In the genomic region with DNA sequence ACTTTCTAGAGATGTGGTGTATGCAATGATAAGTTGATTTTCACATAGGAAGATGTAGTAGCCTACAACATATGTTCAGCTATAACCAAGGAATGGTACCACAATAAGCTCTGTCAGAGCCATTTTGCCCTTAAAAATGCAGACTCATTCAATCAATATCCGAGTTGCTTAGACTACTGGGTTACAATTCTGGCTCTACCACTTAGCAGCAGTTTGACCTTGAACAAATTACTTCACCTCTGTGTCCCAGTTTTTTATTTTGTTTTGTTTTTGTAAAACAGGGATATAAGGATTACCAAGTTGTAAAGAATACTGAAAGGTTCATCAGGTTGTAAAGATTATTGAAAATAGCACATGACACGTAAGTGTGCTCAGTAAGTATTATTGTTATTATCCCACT, we compare ENCODE assay signal across 26 cellular contexts. TPM values are rescaled to one million over a fixed set of nuclear protein-coding genes. Genes with fewer than 3 reads are reported as not detected.
DNase-seq lines count a peak whose midpoint lies in the region; ATAC-seq, FAIRE-seq and TF ChIP-seq lines count a peak whose summit lies in the region.
"Had no signal": no experiment of that assay in that cellular context is flagged by ENCODE, and none has a peak within 500 bp of the region (broad histone marks: within the 10 kb centered on the region; RNA-seq: fewer than 3 reads in every experiment).

No MANE protein-coding gene starts in this region.

- peaks cover 28% of the 10 kb centered on the region; the same call in 2 of the 3 replicates for H3K4me1 ChIP-seq in A549

- FAIRE-seq in A549 (lab: Jason Lieb, UNC) (no peak), GM18507 (lab: Jason Lieb, UNC) (peak; percentile 39)

- no peaks in the 10 kb centered on the region for H3K9me3 ChIP-seq in A549
- H3K9me3 ChIP-seq in T-helper 17 cell (ENCODE audit: control insufficient read depth, low read length, poor library complexity, severe bottlenecking) = no peaks in the 10 kb centered on the region
- H3K9me3 ChIP-seq: heart right ventricle had no signal

- H3K27ac ChIP-seq in A549 = no peak overlapping the region
- H3K27ac ChIP-seq in layer of hippocampus (ENCODE audit: low read depth, low read length) = peak overlapping the region; percentile 18
- H3K27ac ChIP-seq: heart right ventricle, RWPE1, SK-N-MC, WERI-Rb-1 had no signal

- TF ChIP-seq CTCF in A549 (IDR thresholded peaks at IDR 0.05) = no peak

- peaks cover 4% of the 10 kb centered on the region for H3K36me3 Mint-ChIP-seq in T-helper 17 cell (ENCODE audit: low read depth)

- CTCF ChIA-PET in A549 (lab: Yijun Ruan, JAX) = no interaction called here

- no peak for ATAC-seq in A549
- ATAC-seq in T-helper 17 cell = no peak
- no peak for ATAC-seq in HG03520 (IDR thresholded peaks at IDR 0.05; ENCODE audit: unreplicated experiment)
- ATAC-seq in GM18873 (IDR thresholded peaks at IDR 0.05; ENCODE audit: low FRiP score, unreplicated experiment) = no peak
- ATAC-seq: activated naive CD8-positive, alpha-beta T cell treated with anti-CD3 and anti-CD28 coated beads, Interleukin-2, amount 50 U/mL, for 24 hours; heart right ventricle had no signal

- TF ChIP-seq POLR2A in A549 (IDR thresholded peaks at IDR 0.05; ENCODE audit: low read length) = no peak

- no peak overlapping the region for H3K4me3 ChIP-seq in A549
- H3K4me3 ChIP-seq: heart right ventricle, SK-N-MC had no signal

- TF ChIP-seq RAD21 in A549 (conservative IDR thresholded peaks at IDR 0.05 in 1 of 2, IDR thresholded peaks at IDR 0.05 in 1 of 2) = no peak

- H3K4me2 ChIP-seq in A549 = 0 out of 3 replicates have a peak overlapping the region, but pooled peaks have one; percentile 16

- DNase-seq in A549 (ENCODE audit: low read depth in 1 of 2, low spot score in 1 of 2) (no peak), GM18507 (ENCODE audit: extremely low spot score, insufficient read length, low read depth) (no peak), T-helper 17 cell (no peak), NCI-H748 (lab: John Stamatoyannopoulos, UW; ENCODE audit: unreplicated experiment) (no peak)
- no peak for DNase-seq in activated CD8-positive, alpha-beta memory T cell treated with anti-CD3 and anti-CD28 coated beads, Interleukin-2, amount 50 U/mL, for 48 hours
- DNase-seq: activated CD4-positive, alpha-beta T cell treated with anti-CD3 and anti-CD28 coated beads, Interleukin-2, amount 50 U/mL, for 1 hour; activated CD8-positive, alpha-beta memory T cell treated with anti-CD3 and anti-CD28 coated beads, Interleukin-2, amount 50 U/mL, for 4 hours; activated gamma-delta T cell; activated naive CD8-positive, alpha-beta T cell treated with anti-CD3 and anti-CD28 coated beads, Interleukin-2, amount 50 U/mL, for 24 hours; C1 segment of cervical spinal cord; cerebellar nuclear complex; effector CD4-positive, alpha-beta T cell; erythroblast; heart right ventricle; KG1; naive B cell; NCI-H146; NCI-H510A treated with DMSO at 0.1 percent for 48 hours; occipital lobe; WERI-Rb-1 had no signal

- peaks cover 55% of the 10 kb centered on the region for H3K4me1 Mint-ChIP-seq in T-helper 17 cell

- H3K27me3 Mint-ChIP-seq in T-helper 17 cell = no peaks in the 10 kb centered on the region
- H3K27me3 Mint-ChIP-seq: activated naive CD8-positive, alpha-beta T cell treated with anti-CD3 and anti-CD28 coated beads, Interleukin-2, amount 50 U/mL, for 24 hours; naive B cell had no signal

- WGBS in A549 (ENCODE audit: missing lambda C conversion rate) = 61% methylated on average over 2 of the region's 2 CpGs

- POLR2A ChIA-PET in A549 (lab: Yijun Ruan, JAX) = no interaction called here

- TF ChIP-seq EP300 in A549 (IDR thresholded peaks at IDR 0.05) = no peak

- no peaks in the 10 kb centered on the region for H3K27me3 ChIP-seq in layer of hippocampus (ENCODE audit: control insufficient read depth, insufficient read depth, low read length)
- H3K27me3 ChIP-seq: heart right ventricle had no signal

- peak overlapping the region; percentile 34 for H3K27ac Mint-ChIP-seq in T-helper 17 cell
- H3K27ac Mint-ChIP-seq: activated naive CD8-positive, alpha-beta T cell treated with anti-CD3 and anti-CD28 coated beads, Interleukin-2, amount 50 U/mL, for 24 hours; T-helper 2 cell treated with Interferon-gamma antibody and Interleukin-4, amounts not matched to agents 5 μg/mL and 100 μg/mL, for 36 hours had no signal

- H3K4me3 Mint-ChIP-seq in T-helper 17 cell = no peak overlapping the region
- H3K4me3 Mint-ChIP-seq: activated naive CD8-positive, alpha-beta T cell treated with anti-CD3 and anti-CD28 coated beads, Interleukin-2, amount 50 U/mL, for 24 hours; T-helper 2 cell treated with Interferon-gamma antibody and Interleukin-4, amounts not matched to agents 5 μg/mL and 100 μg/mL, for 36 hours had no signal

TF ChIP-seq in A549, 52 proteins besides CTCF, POLR2A, EP300 and RAD21:
- TF ChIP-seq HOXA7 (CRISPR knock-in tag; IDR thresholded peaks at IDR 0.05) (no peak), CBX8 (IDR thresholded peaks at IDR 0.05) (no peak), NR3C1 (IDR thresholded peaks at IDR 0.05) (no peak), KDM5A (IDR thresholded peaks at IDR 0.05) (no peak), KDM1A (IDR thresholded peaks at IDR 0.05; ENCODE audit: low read depth) (no peak), RARB (CRISPR knock-in tag; IDR thresholded peaks at IDR 0.05) (no peak), FOSB (CRISPR knock-in tag; IDR thresholded peaks at IDR 0.05) (no peak), GATA3 (IDR thresholded peaks at IDR 0.05; ENCODE audit: borderline replicate concordance) (no peak), RCOR1 (IDR thresholded peaks at IDR 0.05; ENCODE audit: low read depth, low read length) (no peak), EHMT2 (IDR thresholded peaks at IDR 0.05; ENCODE audit: low read depth) (no peak), HEYL (CRISPR knock-in tag; IDR thresholded peaks at IDR 0.05) (no peak), HOXB5 (CRISPR knock-in tag; IDR thresholded peaks at IDR 0.05) (no peak), CHD2 (IDR thresholded peaks at IDR 0.05; ENCODE audit: low read length, partially characterized antibody) (no peak), RNF2 (IDR thresholded peaks at IDR 0.05; ENCODE audit: borderline replicate concordance, low read depth) (no peak), EHF (CRISPR knock-in tag; IDR thresholded peaks at IDR 0.05) (no peak)
- TF ChIP-seq, protein P1, sequence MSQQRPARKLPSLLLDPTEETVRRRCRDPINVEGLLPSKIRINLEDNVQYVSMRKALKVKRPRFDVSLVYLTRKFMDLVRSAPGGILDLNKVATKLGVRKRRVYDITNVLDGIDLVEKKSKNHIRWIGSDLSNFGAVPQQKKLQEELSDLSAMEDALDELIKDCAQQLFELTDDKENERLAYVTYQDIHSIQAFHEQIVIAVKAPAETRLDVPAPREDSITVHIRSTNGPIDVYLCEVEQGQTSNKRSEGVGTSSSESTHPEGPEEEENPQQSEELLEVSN (IDR thresholded peaks at IDR 0.05; ENCODE audit: borderline replicate concordance, low read depth) = no peak
- TF ChIP-seq, protein P2, sequence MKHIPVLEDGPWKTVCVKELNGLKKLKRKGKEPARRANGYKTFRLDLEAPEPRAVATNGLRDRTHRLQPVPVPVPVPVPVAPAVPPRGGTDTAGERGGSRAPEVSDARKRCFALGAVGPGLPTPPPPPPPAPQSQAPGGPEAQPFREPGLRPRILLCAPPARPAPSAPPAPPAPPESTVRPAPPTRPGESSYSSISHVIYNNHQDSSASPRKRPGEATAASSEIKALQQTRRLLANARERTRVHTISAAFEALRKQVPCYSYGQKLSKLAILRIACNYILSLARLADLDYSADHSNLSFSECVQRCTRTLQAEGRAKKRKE (CRISPR knock-in tag; IDR thresholded peaks at IDR 0.05; ENCODE audit: low read depth) = no peak
- TF ChIP-seq, protein P3, sequence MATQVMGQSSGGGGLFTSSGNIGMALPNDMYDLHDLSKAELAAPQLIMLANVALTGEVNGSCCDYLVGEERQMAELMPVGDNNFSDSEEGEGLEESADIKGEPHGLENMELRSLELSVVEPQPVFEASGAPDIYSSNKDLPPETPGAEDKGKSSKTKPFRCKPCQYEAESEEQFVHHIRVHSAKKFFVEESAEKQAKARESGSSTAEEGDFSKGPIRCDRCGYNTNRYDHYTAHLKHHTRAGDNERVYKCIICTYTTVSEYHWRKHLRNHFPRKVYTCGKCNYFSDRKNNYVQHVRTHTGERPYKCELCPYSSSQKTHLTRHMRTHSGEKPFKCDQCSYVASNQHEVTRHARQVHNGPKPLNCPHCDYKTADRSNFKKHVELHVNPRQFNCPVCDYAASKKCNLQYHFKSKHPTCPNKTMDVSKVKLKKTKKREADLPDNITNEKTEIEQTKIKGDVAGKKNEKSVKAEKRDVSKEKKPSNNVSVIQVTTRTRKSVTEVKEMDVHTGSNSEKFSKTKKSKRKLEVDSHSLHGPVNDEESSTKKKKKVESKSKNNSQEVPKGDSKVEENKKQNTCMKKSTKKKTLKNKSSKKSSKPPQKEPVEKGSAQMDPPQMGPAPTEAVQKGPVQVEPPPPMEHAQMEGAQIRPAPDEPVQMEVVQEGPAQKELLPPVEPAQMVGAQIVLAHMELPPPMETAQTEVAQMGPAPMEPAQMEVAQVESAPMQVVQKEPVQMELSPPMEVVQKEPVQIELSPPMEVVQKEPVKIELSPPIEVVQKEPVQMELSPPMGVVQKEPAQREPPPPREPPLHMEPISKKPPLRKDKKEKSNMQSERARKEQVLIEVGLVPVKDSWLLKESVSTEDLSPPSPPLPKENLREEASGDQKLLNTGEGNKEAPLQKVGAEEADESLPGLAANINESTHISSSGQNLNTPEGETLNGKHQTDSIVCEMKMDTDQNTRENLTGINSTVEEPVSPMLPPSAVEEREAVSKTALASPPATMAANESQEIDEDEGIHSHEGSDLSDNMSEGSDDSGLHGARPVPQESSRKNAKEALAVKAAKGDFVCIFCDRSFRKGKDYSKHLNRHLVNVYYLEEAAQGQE (IDR thresholded peaks at IDR 0.05) = no peak

RNA-seq across cellular contexts. Expression of gene EPS15, which starts 9.3 kb away (rescaled TPM):
- polyA plus RNA-seq in A549 (2011; rRNA removed) = 33.4 and 35.4 TPM in 2 replicates
- polyA plus RNA-seq in A549 (2012; cell fraction: cytosol; rRNA removed) = 5.5 and 5.8 TPM in 2 replicates
- 2.8 and 3.9 TPM in 2 replicates for polyA plus RNA-seq in A549 (2012; cell fraction: nucleus; rRNA removed)
- 10.0 to 10.9 TPM (median 10.9 TPM) in 3 replicates for polyA plus RNA-seq in A549 (2017; fragmentation: RNase III; extraction: RNeasy Plus Mini Kit Qiagen cat#74134 plus additional on column Dnase treatment)
- polyA minus RNA-seq in A549 (2011; rRNA and poly(A)+ RNA removed) = 19.9 and 20.6 TPM in 2 replicates
- total RNA-seq in T-helper 17 cell = 10 to 100 TPM; 88.2 to 98.8 TPM
